Comparison of ENCODE assay signal across 8 cellular contexts in the genomic region with DNA sequence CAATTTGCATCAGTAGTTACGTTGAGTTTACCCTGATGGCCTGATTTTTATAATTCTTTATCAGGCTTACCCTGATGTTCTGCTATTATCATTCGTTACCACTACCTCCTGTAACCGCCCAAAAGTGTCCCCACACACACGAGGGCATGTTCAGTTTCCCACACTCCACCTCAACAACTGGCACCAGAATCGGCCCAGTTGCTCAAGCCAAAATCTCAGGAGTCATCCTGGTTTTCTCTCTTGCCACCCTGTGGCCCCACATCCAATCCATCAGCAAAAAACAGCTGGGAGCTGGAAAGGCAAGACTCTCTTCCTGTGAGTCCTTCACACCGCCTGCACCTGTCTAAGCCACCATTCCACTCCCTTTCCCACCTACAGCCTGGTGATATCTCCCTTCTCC.
DNase-seq lines count a peak whose midpoint lies in the region; ATAC-seq, FAIRE-seq and TF ChIP-seq lines count a peak whose summit lies in the region.

No MANE protein-coding gene starts in this region.

- TF ChIP-seq RAD21 in liver (IDR thresholded peaks at IDR 0.05) (no peak), HepG2 (CRISPR knock-in tag; IDR thresholded peaks at IDR 0.05) (no peak)

- H3K4me1 ChIP-seq in liver (ENCODE audit: control insufficient read depth in 4 of 4, insufficient read depth in 4 of 4, low read length in 3 of 4) (peaks cover 5 to 10% (median 6%) of the 10 kb centered on the region in 4 donors), HepG2 (ENCODE audit: insufficient read depth, low read length) (no peaks in the 10 kb centered on the region), mammary epithelial cell (ENCODE audit: insufficient read depth, low read length) (no peaks in the 10 kb centered on the region), mucosa of stomach (ENCODE audit: control insufficient read depth, insufficient read depth, low read length) (peaks cover 7% of the 10 kb centered on the region)

- ATAC-seq in HepG2, result no peak
- ATAC-seq in GM18517 (IDR thresholded peaks at IDR 0.05; ENCODE audit: unreplicated experiment), result no peak
- ATAC-seq in GM21737 (IDR thresholded peaks at IDR 0.05; ENCODE audit: unreplicated experiment), result no peak

- TF ChIP-seq POLR2A in HepG2 (IDR thresholded peaks at IDR 0.05; ENCODE audit: insufficient read depth in 1 of 2, low read depth in 2 of 2, low read length in 2 of 2), result no peak

- dilution Hi-C loops in mammary epithelial cell (cut with HindIII; ENCODE audit: low sequenced_read_pairs), result no loop called here

- POLR2A ChIA-PET in HepG2 (lab: Yijun Ruan, JAX), result no interaction called here

- TF ChIP-seq CTCF in liver (IDR thresholded peaks at IDR 0.05; ENCODE audit: low read depth, low read length, missing input control), result no peak
- no peak for TF ChIP-seq CTCF in HepG2 (CRISPR knock-in tag; IDR thresholded peaks at IDR 0.05)
- no peak for TF ChIP-seq CTCF in mammary epithelial cell (conservative IDR thresholded peaks at IDR 0.05 in 1 of 2, IDR thresholded peaks at IDR 0.05 in 1 of 2; ENCODE audit: extremely low read depth in 1 of 2, insufficient read depth in 1 of 2, low read depth in 1 of 2, low read length in 2 of 2)

- intact Hi-C loops in HepG2 (cut with micrococcal nuclease; ENCODE audit: unreplicated experiment) (no loop called here), mammary epithelial cell (cut with micrococcal nuclease) (no loop called here)

- DNase-seq in HepG2 (ENCODE audit: low spot score), result no peak
- DNase-seq in mammary epithelial cell, result no peak
- no peak for DNase-seq in COR-L47 (lab: John Stamatoyannopoulos, UW)
- DNase-seq in NK-92 (lab: John Stamatoyannopoulos, UW; ENCODE audit: unreplicated experiment), result no peak

- H3K4me2 ChIP-seq in HepG2 (ENCODE audit: low read depth, low read length) (no peak overlapping the region), mammary epithelial cell (ENCODE audit: insufficient read depth, low read depth, low read length) (peak overlapping the region; percentile 82)

- no peaks in the 10 kb centered on the region for H3K27me3 ChIP-seq in liver (ENCODE audit: control insufficient read depth in 4 of 4, insufficient read depth in 4 of 4, low read length in 3 of 4)
- H3K27me3 ChIP-seq in HepG2 (ENCODE audit: control insufficient read depth in 1 of 2, insufficient read depth in 2 of 2, low read length in 2 of 2), result peaks cover 0 to 28% of the 10 kb centered on the region in 2 experiments; a peak in 3 of 5 replicates
- no peaks in the 10 kb centered on the region for H3K27me3 ChIP-seq in mammary epithelial cell (ENCODE audit: insufficient read depth, low read length)
- no peaks in the 10 kb centered on the region for H3K27me3 ChIP-seq in mucosa of stomach (ENCODE audit: control insufficient read depth, insufficient read depth, low read length)

- H2AFZ ChIP-seq in HepG2 (ENCODE audit: low read length), result no peak overlapping the region
- no peak overlapping the region for H2AFZ ChIP-seq in mammary epithelial cell (ENCODE audit: low read depth, low read length)

- no peak for FAIRE-seq in HepG2 (lab: Jason Lieb, UNC)

- H3K4me3 ChIP-seq in liver (ENCODE audit: low read depth in 1 of 3, low read length in 3 of 3) (peak overlapping the region; percentile 84 to 97 (median 95)), HepG2 (replicated peaks in 1 of 3; ENCODE audit: insufficient read depth in 1 of 3, low read depth in 2 of 3, low read length in 3 of 3) (no peak overlapping the region), mammary epithelial cell (replicated peaks in 1 of 3; ENCODE audit: insufficient read depth in 1 of 3, low read depth in 2 of 3, low read length in 3 of 3) (peak overlapping the region; percentile 70 to 81 (median 76)), mucosa of stomach (ENCODE audit: low read length) (peak overlapping the region; percentile 88)

- BruUV-seq in HepG2 (replicated peaks; lab: Mats Ljungman, UMichigan) (no TSS peak), mammary epithelial cell (replicated peaks; lab: Mats Ljungman, UMichigan) (no TSS peak)

- H4K20me1 ChIP-seq in HepG2 (ENCODE audit: insufficient read depth, low read length) (no peaks in the 10 kb centered on the region), mammary epithelial cell (ENCODE audit: insufficient read depth, low read length) (no peaks in the 10 kb centered on the region)

- WGBS in liver, result 82% methylated on average over 6 of the region's 6 CpGs
- WGBS in HepG2 (ENCODE audit: low lambda C conversion rate), result 31% methylated on average over 6 of the region's 6 CpGs
- WGBS in mammary epithelial cell (ENCODE audit: low coverage, missing lambda C conversion rate), result 51% methylated on average over 5 of the region's 6 CpGs

- H3K9me3 ChIP-seq in liver (ENCODE audit: control insufficient read depth in 4 of 4, low read length in 3 of 4), result no peaks in the 10 kb centered on the region
- H3K9me3 ChIP-seq in HepG2 (ENCODE audit: low read length), result no peaks in the 10 kb centered on the region
- no peaks in the 10 kb centered on the region for H3K9me3 ChIP-seq in mammary epithelial cell (replicated peaks; ENCODE audit: insufficient read depth, low read length)
- H3K9me3 ChIP-seq in mucosa of stomach (ENCODE audit: control insufficient read depth, low read length), result no peaks in the 10 kb centered on the region

- CTCF ChIA-PET in HepG2 (lab: Yijun Ruan, JAX; ENCODE audit: low intra/inter-chr PET ratio, low total read pairs) (no interaction called here), mammary epithelial cell (lab: Charles Lee; ENCODE audit: low non-redundant PET) (interaction anchor here (0.7 kb wide), 1 partner anchor 1796 kb away, joined by 3 read pairs; no protein-coding TSS in a partner anchor)

- H3K79me2 ChIP-seq in HepG2 (ENCODE audit: insufficient read depth, low read length), result no peaks in the 10 kb centered on the region
- H3K79me2 ChIP-seq in mammary epithelial cell (ENCODE audit: insufficient read depth, low read length), result no peaks in the 10 kb centered on the region

- TF ChIP-seq EP300 in HepG2 (IDR thresholded peaks at IDR 0.05; ENCODE audit: low read depth in 2 of 2, low read length in 2 of 2), result no peak
- no peak for TF ChIP-seq EP300 in HepG2 (CRISPR knock-in tag; IDR thresholded peaks at IDR 0.05; ENCODE audit: borderline replicate concordance)

- in situ Hi-C loops in HepG2 (cut with HindIII; ENCODE audit: extremely low pct_ligation_motif_present, low pct_unique_long_range_greater_than_20kb), result no loop called here
- in situ Hi-C loops in mammary epithelial cell (cut with MboI; ENCODE audit: low sequenced_read_pairs in 2 of 2), result no loop called here

- H3K27ac ChIP-seq in liver (ENCODE audit: low read depth in 1 of 2, low read length in 2 of 2) (no peak overlapping the region), HepG2 (ENCODE audit: extremely low read length, insufficient read depth, low read length) (no peak overlapping the region), mammary epithelial cell (ENCODE audit: insufficient read depth, low read depth, low read length) (no peak overlapping the region)

- H3K9ac ChIP-seq in liver (ENCODE audit: low read depth in 1 of 2, low read length in 2 of 2), result no peak overlapping the region
- H3K9ac ChIP-seq in HepG2 (ENCODE audit: insufficient read depth, low read depth, low read length), result no peak overlapping the region
- no peak overlapping the region for H3K9ac ChIP-seq in mammary epithelial cell (ENCODE audit: insufficient read depth, low read length)
- peak overlapping the region; percentile 65 for H3K9ac ChIP-seq in mucosa of stomach (ENCODE audit: low read length)

- H3K36me3 ChIP-seq in liver (ENCODE audit: control insufficient read depth in 4 of 4, insufficient read depth in 3 of 4, low read depth in 1 of 4, low read length in 3 of 4), result no peaks in the 10 kb centered on the region
- H3K36me3 ChIP-seq in HepG2 (replicated peaks in 1 of 2; ENCODE audit: control insufficient read depth in 1 of 2, insufficient read depth in 2 of 2, low read length in 2 of 2), result no peaks in the 10 kb centered on the region
- no peaks in the 10 kb centered on the region for H3K36me3 ChIP-seq in mammary epithelial cell (ENCODE audit: insufficient read depth, low read length)
- H3K36me3 ChIP-seq in mucosa of stomach (ENCODE audit: control insufficient read depth, insufficient read depth, low read length), result no peaks in the 10 kb centered on the region

TF ChIP-seq in liver, 16 proteins besides CTCF, POLR2A, EP300 and RAD21 (continues in another document):
- TF ChIP-seq FOXA2 (IDR thresholded peaks at IDR 0.05) (no peak), JUND (IDR thresholded peaks at IDR 0.05) (no peak), HNF4A (conservative IDR thresholded peaks at IDR 0.05) (no peak), YY1 (IDR thresholded peaks at IDR 0.05) (no peak), FOXA1 (IDR thresholded peaks at IDR 0.05) (no peak), SP1 (IDR thresholded peaks at IDR 0.05) (no peak), GABPA (IDR thresholded peaks at IDR 0.05 in 1 of 2, conservative IDR thresholded peaks at IDR 0.05 in 1 of 2) (no peak), TAF1 (conservative IDR thresholded peaks at IDR 0.05) (no peak)
- TF ChIP-seq, protein P1, sequence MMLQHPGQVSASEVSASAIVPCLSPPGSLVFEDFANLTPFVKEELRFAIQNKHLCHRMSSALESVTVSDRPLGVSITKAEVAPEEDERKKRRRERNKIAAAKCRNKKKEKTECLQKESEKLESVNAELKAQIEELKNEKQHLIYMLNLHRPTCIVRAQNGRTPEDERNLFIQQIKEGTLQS (IDR thresholded peaks at IDR 0.05), result no peak

TF ChIP-seq in HepG2, 621 proteins besides CTCF, POLR2A, EP300 and RAD21 (continues in another document):
- TF ChIP-seq ZNF790 (CRISPR knock-in tag; IDR thresholded peaks at IDR 0.05; ENCODE audit: borderline replicate concordance) (no peak), ZFP37 (CRISPR knock-in tag; IDR thresholded peaks at IDR 0.05; ENCODE audit: borderline replicate concordance) (no peak), NAIF1 (CRISPR knock-in tag; IDR thresholded peaks at IDR 0.05; ENCODE audit: borderline replicate concordance) (no peak), ZNF569 (CRISPR knock-in tag; IDR thresholded peaks at IDR 0.05; ENCODE audit: borderline replicate concordance) (no peak), NFYC (CRISPR knock-in tag; IDR thresholded peaks at IDR 0.05) (no peak), ZNF10 (CRISPR knock-in tag; IDR thresholded peaks at IDR 0.05; ENCODE audit: borderline replicate concordance, low read depth) (no peak), ZNF451 (CRISPR knock-in tag; IDR thresholded peaks at IDR 0.05) (no peak), TMF1 (CRISPR knock-in tag; IDR thresholded peaks at IDR 0.05; ENCODE audit: low read depth) (no peak), KLF13 (CRISPR knock-in tag; IDR thresholded peaks at IDR 0.05) (no peak), ZSCAN20 (CRISPR knock-in tag; IDR thresholded peaks at IDR 0.05; ENCODE audit: borderline replicate concordance) (no peak), ZNF484 (CRISPR knock-in tag; IDR thresholded peaks at IDR 0.05; ENCODE audit: borderline replicate concordance, low read depth) (no peak), ZFP36 (IDR thresholded peaks at IDR 0.05; ENCODE audit: borderline replicate concordance, low read depth, low read length, partially characterized antibody) (no peak)
- TF ChIP-seq, protein P2, sequence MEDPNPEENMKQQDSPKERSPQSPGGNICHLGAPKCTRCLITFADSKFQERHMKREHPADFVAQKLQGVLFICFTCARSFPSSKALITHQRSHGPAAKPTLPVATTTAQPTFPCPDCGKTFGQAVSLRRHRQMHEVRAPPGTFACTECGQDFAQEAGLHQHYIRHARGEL (CRISPR knock-in tag; IDR thresholded peaks at IDR 0.05), result no peak

Comparison
In these comparisons a context has a peak if more than half of its experiments do, and no peak if none do; other contexts are left out.
1. H3K4me3 ChIP-seq: peak in liver (3 of 3), mammary epithelial cell (3 of 3) and mucosa of stomach (single experiment); none in HepG2 (0 of 3).